In genomic region chr6:684831-685636, GRCh38 we compare ENCODE assay signal across 8 cellular contexts. TPM values are rescaled to one million over a fixed set of nuclear protein-coding genes. Genes with fewer than 3 reads are reported as not detected.
DNase-seq lines count a peak whose midpoint lies in the region; ATAC-seq and TF ChIP-seq lines count a peak whose summit lies in the region.

No MANE protein-coding gene starts in this region.

- ATAC-seq in CD4-positive, CD25-positive, alpha-beta regulatory T cell (ENCODE audit: low read depth in 2 of 2) = no peak
- ATAC-seq in GM19463 (IDR thresholded peaks at IDR 0.05; ENCODE audit: unreplicated experiment) (peak; percentile 97), HG03457 (IDR thresholded peaks at IDR 0.05; ENCODE audit: unreplicated experiment) (peak; percentile 64)

- no peak for TF ChIP-seq CTCF in brain microvascular endothelial cell (IDR thresholded peaks at IDR 0.05; ENCODE audit: low read depth, low read length, missing control alignments)
- TF ChIP-seq CTCF in left ventricle myocardium inferior (IDR thresholded peaks at IDR 0.05; ENCODE audit: borderline replicate concordance) = no peak

- in situ Hi-C loops in brain microvascular endothelial cell (cut with HindIII; ENCODE audit: low pct_ligation_motif_present, low sequenced_read_pairs) = no loop called here

- no peaks in the 10 kb centered on the region for H3K27me3 ChIP-seq in CD4-positive, CD25-positive, alpha-beta regulatory T cell (ENCODE audit: control insufficient read depth, insufficient read depth, low read length)
- H3K27me3 ChIP-seq in brain microvascular endothelial cell (replicated peaks) = no peaks in the 10 kb centered on the region
- no peaks in the 10 kb centered on the region for H3K27me3 ChIP-seq in left ventricle myocardium inferior (ENCODE audit: low read depth)

- peak overlapping the region; percentile 60 for H3K4me3 ChIP-seq in CD4-positive, CD25-positive, alpha-beta regulatory T cell (ENCODE audit: low read depth, low read length)
- H3K4me3 ChIP-seq in brain microvascular endothelial cell (ENCODE audit: low read depth, low read length) (no peak overlapping the region), left ventricle myocardium inferior (no peak overlapping the region)

- H3K27ac Mint-ChIP-seq in CD4-positive, CD25-positive, alpha-beta regulatory T cell = peak overlapping the region; percentile 20 to 84 (median 76)
- H3K27ac Mint-ChIP-seq in stimulated activated naive CD8-positive, alpha-beta T cell treated with anti-CD3 and anti-CD28 coated beads, Interleukin-15, Interleukin-2, amounts not matched to agents 100 ng/mL and 50 ng/mL, for 24 hours = peak overlapping the region; percentile 87

- H3K36me3 Mint-ChIP-seq in CD4-positive, CD25-positive, alpha-beta regulatory T cell = peaks cover 10% of the 10 kb centered on the region
- peaks cover 14% of the 10 kb centered on the region for H3K36me3 Mint-ChIP-seq in stimulated activated naive CD8-positive, alpha-beta T cell treated with anti-CD3 and anti-CD28 coated beads, Interleukin-15, Interleukin-2, amounts not matched to agents 100 ng/mL and 50 ng/mL, for 24 hours (ENCODE audit: low read depth)

- peaks cover 18% of the 10 kb centered on the region for H3K36me3 ChIP-seq in CD4-positive, CD25-positive, alpha-beta regulatory T cell (ENCODE audit: control insufficient read depth, insufficient read depth, low read length)
- H3K36me3 ChIP-seq in brain microvascular endothelial cell (replicated peaks) (peaks cover 5% of the 10 kb centered on the region), left ventricle myocardium inferior (peaks cover 11% of the 10 kb centered on the region)

- H3K4me3 Mint-ChIP-seq in CD4-positive, CD25-positive, alpha-beta regulatory T cell = peak overlapping the region; percentile 64 to 74 (median 68)
- H3K4me3 Mint-ChIP-seq in stimulated activated naive CD8-positive, alpha-beta T cell treated with anti-CD3 and anti-CD28 coated beads, Interleukin-15, Interleukin-2, amounts not matched to agents 100 ng/mL and 50 ng/mL, for 24 hours = peak overlapping the region; percentile 54

- peaks cover 34% of the 10 kb centered on the region for H3K4me1 ChIP-seq in CD4-positive, CD25-positive, alpha-beta regulatory T cell (ENCODE audit: control insufficient read depth, insufficient read depth, low read length, poor library complexity, severe bottlenecking)
- H3K4me1 ChIP-seq in left ventricle myocardium inferior = peaks cover 17% of the 10 kb centered on the region

- peaks cover 27 to 51% (median 43%) of the 10 kb centered on the region in 4 donors for H3K4me1 Mint-ChIP-seq in CD4-positive, CD25-positive, alpha-beta regulatory T cell
- peaks cover 48% of the 10 kb centered on the region for H3K4me1 Mint-ChIP-seq in stimulated activated naive CD8-positive, alpha-beta T cell treated with anti-CD3 and anti-CD28 coated beads, Interleukin-15, Interleukin-2, amounts not matched to agents 100 ng/mL and 50 ng/mL, for 24 hours (ENCODE audit: low read depth)

- H3K9me3 Mint-ChIP-seq in CD4-positive, CD25-positive, alpha-beta regulatory T cell = no peaks in the 10 kb centered on the region
- no peaks in the 10 kb centered on the region for H3K9me3 Mint-ChIP-seq in stimulated activated naive CD8-positive, alpha-beta T cell treated with anti-CD3 and anti-CD28 coated beads, Interleukin-15, Interleukin-2, amounts not matched to agents 100 ng/mL and 50 ng/mL, for 24 hours

- intact Hi-C loops in left ventricle myocardium inferior (cut with micrococcal nuclease) = no loop called here

- H3K27ac ChIP-seq in CD4-positive, CD25-positive, alpha-beta regulatory T cell (ENCODE audit: insufficient read depth, low read length, poor library complexity, severe bottlenecking) = no peak overlapping the region
- H3K27ac ChIP-seq in brain microvascular endothelial cell (peak overlapping the region; percentile 75), left ventricle myocardium inferior (replicated peaks) (no peak overlapping the region)

- no peaks in the 10 kb centered on the region for H3K27me3 Mint-ChIP-seq in CD4-positive, CD25-positive, alpha-beta regulatory T cell
- no peaks in the 10 kb centered on the region for H3K27me3 Mint-ChIP-seq in stimulated activated naive CD8-positive, alpha-beta T cell treated with anti-CD3 and anti-CD28 coated beads, Interleukin-15, Interleukin-2, amounts not matched to agents 100 ng/mL and 50 ng/mL, for 24 hours

- H3K9me3 ChIP-seq in CD4-positive, CD25-positive, alpha-beta regulatory T cell (ENCODE audit: control insufficient read depth in 2 of 2, low read length in 2 of 2) = no peaks in the 10 kb centered on the region
- H3K9me3 ChIP-seq in left ventricle myocardium inferior (replicated peaks) = no peaks in the 10 kb centered on the region

- DNase-seq in CD4-positive, CD25-positive, alpha-beta regulatory T cell = peak in 1 of 3 donors; percentile 68
- peak; percentile 70 for DNase-seq in brain microvascular endothelial cell
- no peak for DNase-seq in cerebellar nuclear complex (lab: John Stamatoyannopoulos, UW)
- no peak for DNase-seq in DMS53 (lab: John Stamatoyannopoulos, UW)
- no peak for DNase-seq in left ventricle myocardium inferior

RNA-seq across cellular contexts. Expression of gene EXOC2, which starts 7.9 kb away (rescaled TPM):
- 35.9 TPM for total RNA-seq in CD4-positive, CD25-positive, alpha-beta regulatory T cell
- polyA plus RNA-seq in CD4-positive, CD25-positive, alpha-beta regulatory T cell = 10 to 100 TPM; 33.1 to 43.6 (median 39.4) TPM
- 15.6 TPM for total RNA-seq in left ventricle myocardium inferior

RNA-seq across cellular contexts. Expression of gene HUS1B, which starts 28.1 kb away (rescaled TPM):
- 4.8 TPM for total RNA-seq in CD4-positive, CD25-positive, alpha-beta regulatory T cell
- 1 to 10 TPM in 3 of 4 donors, under 1 TPM in 1; 0.83 to 2.4 (median 1.6) TPM for polyA plus RNA-seq in CD4-positive, CD25-positive, alpha-beta regulatory T cell
- total RNA-seq in left ventricle myocardium inferior = not detected

Comparison
In these comparisons a context has a peak if more than half of its experiments do, and no peak if none do; other contexts are left out.
1. ATAC-seq: peak in GM19463 (single experiment) and HG03457 (single experiment); none in CD4-positive, CD25-positive, alpha-beta regulatory T cell (0 of 2).